In genomic region chr17:53516643-53517042, GRCh38 we compare ENCODE assay signal across 15 cellular contexts.
A peak's percentile ranks its signal among the peaks of the same experiment; 100 is the strongest.
DNase-seq lines count a peak whose midpoint lies in the region; ATAC-seq and TF ChIP-seq lines count a peak whose summit lies in the region.
"Had no signal": no experiment of that assay in that cellular context is flagged by ENCODE, and none has a peak within 500 bp of the region (broad histone marks: within the 10 kb centered on the region; RNA-seq: fewer than 3 reads in every experiment).

No MANE protein-coding gene starts in this region.

- H3K36me3 Mint-ChIP-seq in activated CD4-positive, alpha-beta T cell treated with anti-CD3 and anti-CD28 coated beads, Interleukin-2, amount 10 ng/mL, durations not matched to agents 7 days and 5 days (ENCODE audit: low read depth): no peaks in the 10 kb centered on the region

- H3K9me3 ChIP-seq in mammary epithelial cell (replicated peaks; ENCODE audit: insufficient read depth, low read length): no peaks in the 10 kb centered on the region
- H3K9me3 ChIP-seq: thyroid gland had no signal

- intact Hi-C loops in mammary epithelial cell (cut with micrococcal nuclease): loop anchor here (2.0 to 10.0 kb wide), 3 partner anchors 184 to 484 kb away; no protein-coding TSS in a partner anchor

- H3K56ac ChIP-seq in mesendoderm (ENCODE audit: low read length): no peak overlapping the region

- H3K23ac ChIP-seq in mesendoderm (ENCODE audit: low read length): no peak overlapping the region

- no peak overlapping the region for H2AK5ac ChIP-seq in mesendoderm (ENCODE audit: low read length)

- DNase-seq in D341Med (ENCODE audit: low spot score): peak; percentile 42
- peak; percentile 59 for DNase-seq in LHCN-M2 (ENCODE audit: low read depth)
- DNase-seq in mammary epithelial cell: peak; percentile 5
- DNase-seq in mesendoderm: peak; percentile 51
- no peak for DNase-seq in NOMO-1 (lab: John Stamatoyannopoulos, UW; ENCODE audit: unreplicated experiment in 2 of 2)
- no peak for DNase-seq in activated CD4-positive, alpha-beta T cell treated with anti-CD3 and anti-CD28 coated beads, Interleukin-2, amount 10 ng/mL, durations not matched to agents 7 days and 5 days
- DNase-seq: activated CD4-positive, CD25-positive, alpha-beta regulatory T cell; activated T-cell treated with anti-CD3 and anti-CD28 coated beads, Interleukin-2, amount 50 U/mL, for 72 hours; caudate nucleus; COR-L47; NCI-H1930; thyroid gland had no signal

- no TSS peak for BruUV-seq in mammary epithelial cell (replicated peaks; lab: Mats Ljungman, UMichigan)

- no peaks in the 10 kb centered on the region for H3K27me3 ChIP-seq in mammary epithelial cell (ENCODE audit: insufficient read depth, low read length)
- no peaks in the 10 kb centered on the region for H3K27me3 ChIP-seq in mesendoderm (ENCODE audit: insufficient read depth, low read length, poor library complexity)
- H3K27me3 ChIP-seq: thyroid gland had no signal

- no peak overlapping the region for H2BK5ac ChIP-seq in mesendoderm (ENCODE audit: low read length)

- H3K9ac ChIP-seq in mammary epithelial cell (ENCODE audit: insufficient read depth, low read length) (no peak overlapping the region), mesendoderm (ENCODE audit: low read length) (no peak overlapping the region)

- H3K4me3 ChIP-seq in mammary epithelial cell (replicated peaks in 1 of 3; ENCODE audit: insufficient read depth in 1 of 3, low read depth in 2 of 3, low read length in 3 of 3) (no peak overlapping the region), mesendoderm (ENCODE audit: low read length) (no peak overlapping the region)
- H3K4me3 ChIP-seq: lung, thyroid gland had no signal

- POLR2A ChIA-PET in activated CD4-positive, alpha-beta T cell treated with anti-CD3 and anti-CD28 coated beads, Interleukin-2, amount 10 ng/mL, durations not matched to agents 7 days and 5 days (lab: Charles Lee): no interaction called here

- no peak overlapping the region for H3K4me2 ChIP-seq in mammary epithelial cell (ENCODE audit: insufficient read depth, low read depth, low read length)
- no peak overlapping the region for H3K4me2 ChIP-seq in mesendoderm (ENCODE audit: low read length)

- H3K4me1 ChIP-seq in mammary epithelial cell (ENCODE audit: insufficient read depth, low read length) (no peaks in the 10 kb centered on the region), mesendoderm (ENCODE audit: control insufficient read depth, low read depth, low read length) (no peaks in the 10 kb centered on the region)
- H3K4me1 ChIP-seq: thyroid gland had no signal

- H2BK120ac ChIP-seq in mesendoderm (ENCODE audit: low read depth, low read length): no peak overlapping the region

- H3K27ac ChIP-seq in mammary epithelial cell (ENCODE audit: insufficient read depth, low read depth, low read length): no peak overlapping the region
- no peak overlapping the region for H3K27ac ChIP-seq in mesendoderm (ENCODE audit: low read depth, low read length)
- H3K27ac ChIP-seq: thyroid gland had no signal

- no peak overlapping the region for H4K8ac ChIP-seq in mesendoderm (ENCODE audit: low read depth, low read length)

- in situ Hi-C loops in mammary epithelial cell (cut with MboI; ENCODE audit: low sequenced_read_pairs in 2 of 2): no loop called here

- H3K9me3 Mint-ChIP-seq in activated CD4-positive, alpha-beta T cell treated with anti-CD3 and anti-CD28 coated beads, Interleukin-2, amount 10 ng/mL, durations not matched to agents 7 days and 5 days: peaks cover 5% of the 10 kb centered on the region

- no peak overlapping the region for H2BK15ac ChIP-seq in mesendoderm (replicated peaks; ENCODE audit: low read depth)

- no peaks in the 10 kb centered on the region for H4K20me1 ChIP-seq in mammary epithelial cell (ENCODE audit: insufficient read depth, low read length)

- dilution Hi-C loops in mammary epithelial cell (cut with HindIII; ENCODE audit: low sequenced_read_pairs): no loop called here

- no peaks in the 10 kb centered on the region for H3K27me3 Mint-ChIP-seq in activated CD4-positive, alpha-beta T cell treated with anti-CD3 and anti-CD28 coated beads, Interleukin-2, amount 10 ng/mL, durations not matched to agents 7 days and 5 days

- H3K36me3 ChIP-seq in mammary epithelial cell (ENCODE audit: insufficient read depth, low read length): no peaks in the 10 kb centered on the region
- H3K36me3 ChIP-seq in mesendoderm (ENCODE audit: control insufficient read depth, insufficient read depth, low read length): no peaks in the 10 kb centered on the region
- H3K36me3 ChIP-seq: thyroid gland had no signal

- WGBS in mammary epithelial cell (ENCODE audit: low coverage, missing lambda C conversion rate): 12% methylated on average over 3 of the region's 3 CpGs
- no CpG with 5 or more reads among the region's 3 CpGs for WGBS in mesendoderm (ENCODE audit: extremely low coverage, insufficient coverage, low lambda C conversion rate)

- ATAC-seq in GM19328 (IDR thresholded peaks at IDR 0.05; ENCODE audit: unreplicated experiment) (no peak), GM19035 (IDR thresholded peaks at IDR 0.05; ENCODE audit: unreplicated experiment) (no peak)
- ATAC-seq: activated T-cell treated with anti-CD3 and anti-CD28 coated beads, Interleukin-2, amount 50 U/mL, for 72 hours had no signal

- no peak overlapping the region for H4K5ac ChIP-seq in mesendoderm (ENCODE audit: low read length)

- no peaks in the 10 kb centered on the region for H3K79me1 ChIP-seq in mesendoderm (ENCODE audit: low read length)

- no peaks in the 10 kb centered on the region for H3K4me1 Mint-ChIP-seq in activated CD4-positive, alpha-beta T cell treated with anti-CD3 and anti-CD28 coated beads, Interleukin-2, amount 10 ng/mL, durations not matched to agents 7 days and 5 days

- H3K4me3 Mint-ChIP-seq in activated CD4-positive, alpha-beta T cell treated with anti-CD3 and anti-CD28 coated beads, Interleukin-2, amount 10 ng/mL, durations not matched to agents 7 days and 5 days: no peak overlapping the region
- H3K4me3 Mint-ChIP-seq: activated T-cell treated with anti-CD3 and anti-CD28 coated beads, Interleukin-2, amount 50 U/mL, for 72 hours had no signal

- no peak overlapping the region for H3K18ac ChIP-seq in mesendoderm (ENCODE audit: low read length)

- no peak overlapping the region for H3K4ac ChIP-seq in mesendoderm (ENCODE audit: low read depth, low read length)

- peak; percentile 27 to 62 for TF ChIP-seq CTCF in mammary epithelial cell (conservative IDR thresholded peaks at IDR 0.05 in 1 of 2, IDR thresholded peaks at IDR 0.05 in 1 of 2; ENCODE audit: extremely low read depth in 1 of 2, insufficient read depth in 1 of 2, low read depth in 1 of 2, low read length in 2 of 2)

- H2AFZ ChIP-seq in mammary epithelial cell (ENCODE audit: low read depth, low read length): no peak overlapping the region

- H3K79me2 ChIP-seq in mammary epithelial cell (ENCODE audit: insufficient read depth, low read length): no peaks in the 10 kb centered on the region
- H3K79me2 ChIP-seq in mesendoderm (ENCODE audit: control insufficient read depth, insufficient read depth, low read length): no peaks in the 10 kb centered on the region

- no peak overlapping the region for H3K27ac Mint-ChIP-seq in activated CD4-positive, alpha-beta T cell treated with anti-CD3 and anti-CD28 coated beads, Interleukin-2, amount 10 ng/mL, durations not matched to agents 7 days and 5 days
- H3K27ac Mint-ChIP-seq: activated T-cell treated with anti-CD3 and anti-CD28 coated beads, Interleukin-2, amount 50 U/mL, for 72 hours had no signal

- CTCF ChIA-PET in mammary epithelial cell (lab: Charles Lee; ENCODE audit: low non-redundant PET): interaction anchor here (0.5 to 0.6 kb wide), 2 partner anchors 910 to 1355 kb away, joined by 4 to 14 read pairs; no protein-coding TSS in a partner anchor
- CTCF ChIA-PET in activated CD4-positive, alpha-beta T cell treated with anti-CD3 and anti-CD28 coated beads, Interleukin-2, amount 10 ng/mL, durations not matched to agents 7 days and 5 days (lab: Charles Lee): no interaction called here

Comparison
In these comparisons a context has a peak if more than half of its experiments do, and no peak if none do; other contexts are left out.
1. DNase-seq: peak in D341Med (single experiment), LHCN-M2 (single experiment), mammary epithelial cell (single experiment) and mesendoderm (single experiment); none in NOMO-1 (0 of 2) and activated CD4-positive, alpha-beta T cell treated with anti-CD3 and anti-CD28 coated beads, Interleukin-2, amount 10 ng/mL, durations not matched to agents 7 days and 5 days (single experiment).